ENCODE assay signal across 1 cellular context in genomic region chr3:136838641-136839555, GRCh38.
TF ChIP-seq lines count a peak whose summit lies in the region.

No MANE protein-coding gene starts in this region.

TF ChIP-seq in GM23338, 12 proteins besides CTCF, POLR2A, EP300 and RAD21 (continued from another document):
- TF ChIP-seq ZNF462 (CRISPR knock-in tag; IDR thresholded peaks at IDR 0.05): no peak
- no peak for TF ChIP-seq POLR2AphosphoS5 (IDR thresholded peaks at IDR 0.05; ENCODE audit: low read depth)
- TF ChIP-seq JUNB (IDR thresholded peaks at IDR 0.05; ENCODE audit: unreplicated experiment): no peak
- TF ChIP-seq ZNF114 (CRISPR knock-in tag; IDR thresholded peaks at IDR 0.05): no peak
- TF ChIP-seq REST (IDR thresholded peaks at IDR 0.05; ENCODE audit: unreplicated experiment): no peak
- TF ChIP-seq NANOG (IDR thresholded peaks at IDR 0.05; ENCODE audit: borderline replicate concordance): no peak
- no peak for TF ChIP-seq STAT1 (IDR thresholded peaks at IDR 0.05; ENCODE audit: unreplicated experiment)
